Comparison of ENCODE assay signal across 11 cellular contexts in the genomic region with DNA sequence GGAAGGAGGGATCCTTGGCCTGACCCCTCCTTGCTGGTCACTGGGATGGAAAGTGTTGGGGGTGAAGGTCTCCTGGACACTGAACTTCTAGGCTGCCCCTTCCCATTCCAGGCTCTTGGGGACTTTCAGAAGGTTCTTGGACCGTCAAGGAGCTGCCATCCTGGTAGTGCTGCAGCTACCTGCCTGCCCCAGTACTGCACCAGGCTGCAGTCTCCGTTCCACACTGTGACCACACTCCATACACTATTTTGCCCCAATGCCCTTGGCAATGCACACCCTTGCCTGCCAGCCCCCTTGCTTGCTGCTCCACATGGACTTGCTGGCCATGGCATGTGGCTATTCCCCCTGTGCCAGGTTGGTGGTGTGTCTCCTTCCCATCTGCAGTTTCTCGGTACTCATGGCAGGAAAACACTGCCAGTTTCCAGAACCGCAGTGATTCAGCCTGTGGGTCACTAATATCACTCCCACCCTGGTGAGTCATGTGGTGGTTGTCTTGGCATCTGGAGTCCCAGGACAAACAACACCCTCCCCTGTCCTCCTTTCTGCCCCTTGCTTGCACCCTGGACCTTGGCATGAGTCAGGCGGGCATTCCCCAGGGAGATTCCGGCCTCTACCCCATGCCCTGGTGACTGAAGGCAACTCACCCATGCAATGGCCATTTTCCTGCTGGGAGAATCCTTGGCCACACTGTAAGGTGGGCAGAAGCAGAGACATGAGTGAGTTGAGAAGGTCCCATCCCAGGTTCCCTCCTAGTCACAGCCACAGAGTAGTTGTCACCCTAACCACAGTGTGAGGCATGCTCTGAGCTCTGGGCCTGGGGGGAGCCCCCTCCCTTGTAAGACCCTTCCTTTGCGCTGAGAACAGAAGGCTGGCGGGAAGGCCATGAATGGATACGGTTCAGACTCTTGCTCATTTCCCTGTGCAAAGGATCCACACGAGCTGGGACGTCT. TPM values are rescaled to one million over a fixed set of nuclear protein-coding genes. Genes with fewer than 3 reads are reported as not detected.
DNase-seq lines count a peak whose midpoint lies in the region; ATAC-seq and TF ChIP-seq lines count a peak whose summit lies in the region.
"Had no signal": no experiment of that assay in that cellular context is flagged by ENCODE, and none has a peak within 500 bp of the region (broad histone marks: within the 10 kb centered on the region; RNA-seq: fewer than 3 reads in every experiment).

No MANE protein-coding gene starts in this region.

- 62 to 65% methylated on average over 11 of the region's 11 CpGs for WGBS in aorta, 2 donors

- H3K4me3 ChIP-seq in kidney epithelial cell (ENCODE audit: low read depth, low read length) (no peak overlapping the region), aorta (ENCODE audit: low read length in 2 of 2) (no peak overlapping the region)

- no peaks in the 10 kb centered on the region for H3K9me3 ChIP-seq in aorta (ENCODE audit: control insufficient read depth, low read length)

- peak; percentile 57 for ATAC-seq in aorta (ENCODE audit: low FRiP score)
- ATAC-seq in GM21576 (IDR thresholded peaks at IDR 0.05; ENCODE audit: unreplicated experiment), result no peak
- ATAC-seq in HG03139 (IDR thresholded peaks at IDR 0.05; ENCODE audit: unreplicated experiment), result no peak

- no peak overlapping the region for H3K27ac ChIP-seq in aorta (ENCODE audit: low read depth in 1 of 2, low read length in 2 of 2)

- peaks cover 0 to 2% of the 10 kb centered on the region in 2 donors for H3K4me1 ChIP-seq in aorta (ENCODE audit: control insufficient read depth in 1 of 2, insufficient read depth in 2 of 2, low read length in 2 of 2)

- DNase-seq in stimulated activated CD4-positive, alpha-beta T cell treated with anti-CD3 and anti-CD28 coated beads, Interleukin-4, amount 100 ng/mL, for 24 hours, result peak; percentile 37
- no peak for DNase-seq in stimulated activated CD4-positive, alpha-beta T cell treated with anti-CD3 and anti-CD28 coated beads, Interleukin-15, amount 100 ng/mL, for 24 hours
- DNase-seq in amniotic epithelial cell (ENCODE audit: low read depth), result peak; percentile 90
- DNase-seq in kidney epithelial cell (ENCODE audit: low read depth), result peak; percentile 100
- peak; percentile 85 to 94 for DNase-seq in aorta
- no peak for DNase-seq in activated CD8-positive, alpha-beta memory T cell treated with anti-CD3 and anti-CD28 coated beads, Interleukin-2, amount 50 U/mL, for 48 hours
- DNase-seq: NCI-H69; occipital lobe; stimulated activated naive CD4-positive, alpha-beta T cell had no signal

- intact Hi-C loops in aorta (cut with DNase I), result no loop called here

- H3K36me3 ChIP-seq in kidney epithelial cell (ENCODE audit: control insufficient read depth, insufficient read depth, low read length) (no peaks in the 10 kb centered on the region), aorta (ENCODE audit: control insufficient read depth in 1 of 2, insufficient read depth in 2 of 2, low read length in 1 of 2) (no peaks in the 10 kb centered on the region)

- no peak for TF ChIP-seq CTCF in kidney epithelial cell (IDR thresholded peaks at IDR 0.05; ENCODE audit: insufficient read depth, low read length, poor library complexity, severe bottlenecking)

- H3K27me3 ChIP-seq in kidney epithelial cell (ENCODE audit: control insufficient read depth, insufficient read depth, low read length), result no peaks in the 10 kb centered on the region
- H3K27me3 ChIP-seq in aorta (ENCODE audit: control insufficient read depth in 1 of 2, insufficient read depth in 2 of 2, low read length in 1 of 2), result no peaks in the 10 kb centered on the region

RNA-seq across cellular contexts. Expression of a gene that starts 32.8 kb away (rescaled TPM):
- total RNA-seq in kidney epithelial cell, result 1.2 and 2.7 TPM in 2 replicates
- under 1 TPM; 0.36 to 0.45 TPM for total RNA-seq in aorta
- polyA plus RNA-seq in aorta, result under 1 TPM; 0.13 to 0.41 TPM

Comparison
In these comparisons a context has a peak if more than half of its experiments do, and no peak if none do; other contexts are left out.
1. DNase-seq: peak in stimulated activated CD4-positive, alpha-beta T cell treated with anti-CD3 and anti-CD28 coated beads, Interleukin-4, amount 100 ng/mL, for 24 hours (single experiment), amniotic epithelial cell (single experiment), kidney epithelial cell (single experiment) and aorta (2 of 2); none in stimulated activated CD4-positive, alpha-beta T cell treated with anti-CD3 and anti-CD28 coated beads, Interleukin-15, amount 100 ng/mL, for 24 hours (single experiment) and activated CD8-positive, alpha-beta memory T cell treated with anti-CD3 and anti-CD28 coated beads, Interleukin-2, amount 50 U/mL, for 48 hours (single experiment).